ENCODE assay signal across 21 cellular contexts in the genomic region with DNA sequence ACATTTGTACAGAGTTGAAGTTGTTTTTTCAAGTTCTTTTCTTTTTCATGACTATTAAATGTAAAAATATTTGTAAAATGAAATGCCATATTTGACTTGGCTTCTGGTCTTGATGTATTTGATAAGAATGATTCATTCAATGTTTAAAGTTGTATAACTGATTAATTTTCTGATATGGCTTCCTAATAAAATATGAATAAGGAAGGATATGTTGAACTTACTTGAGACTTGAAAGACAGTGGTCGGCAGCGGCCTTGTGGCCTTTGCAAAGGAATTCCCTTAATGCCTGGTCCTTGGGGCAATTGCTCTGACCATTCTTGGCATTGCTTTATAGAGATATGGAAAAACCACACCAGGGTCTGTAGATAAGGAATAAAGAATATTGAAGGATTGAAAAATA.
"Had no signal": no experiment of that assay in that cellular context is flagged by ENCODE, and none has a peak within 500 bp of the region (broad histone marks: within the 10 kb centered on the region; RNA-seq: fewer than 3 reads in every experiment).

No MANE protein-coding gene starts in this region.

- DNase-seq: effector CD8-positive, alpha-beta T cell; gastrocnemius medialis; heart right ventricle; hypothalamus; islet precursor cell; mammary epithelial cell; naive thymus-derived CD4-positive, alpha-beta T cell; nephron progenitor cell; psoas muscle; retina; right lobe of liver; stimulated activated CD4-positive, alpha-beta T cell treated with anti-CD3 and anti-CD28 coated beads, Interleukin-4, amount 100 ng/mL, for 1 hour; stimulated activated CD8-positive, alpha-beta memory T cell treated with anti-CD3 and anti-CD28 coated beads, Interleukin-4, amount 100 ng/mL, for 48 hours; stimulated activated naive CD8-positive, alpha-beta T cell treated with anti-CD3 and anti-CD28 coated beads, Interleukin-15, Interleukin-2, amounts not matched to agents 100 U/mL and 50 U/mL, for 24 hours; tibial artery; upper lobe of right lung had no signal

- H3K36me3 ChIP-seq: gastrocnemius medialis had no signal

- H3K27ac Mint-ChIP-seq: naive thymus-derived CD4-positive, alpha-beta T cell; stimulated activated effector memory CD8-positive, alpha-beta T cell treated with anti-CD3 and anti-CD28 coated beads, Interleukin-12 subunit alpha, Interleukin-12 subunit beta, amount 100 ng/mL, for 72 hours had no signal

- H3K36me3 Mint-ChIP-seq: naive thymus-derived CD4-positive, alpha-beta T cell; stimulated activated effector memory CD8-positive, alpha-beta T cell treated with anti-CD3 and anti-CD28 coated beads, Interleukin-12 subunit alpha, Interleukin-12 subunit beta, amount 100 ng/mL, for 72 hours had no signal

- H3K9me3 Mint-ChIP-seq: naive thymus-derived CD4-positive, alpha-beta T cell; stimulated activated effector memory CD8-positive, alpha-beta T cell treated with anti-CD3 and anti-CD28 coated beads, Interleukin-12 subunit alpha, Interleukin-12 subunit beta, amount 100 ng/mL, for 72 hours had no signal

- H3K27ac ChIP-seq: coronary artery, gastrocnemius medialis, heart right ventricle, psoas muscle, right lobe of liver, suprapubic skin, tibial artery, upper lobe of right lung had no signal

- H3K4me3 ChIP-seq: coronary artery, gastrocnemius medialis, heart right ventricle, psoas muscle, right lobe of liver, suprapubic skin, tibial artery, upper lobe of right lung had no signal

- H3K27me3 ChIP-seq: gastrocnemius medialis, heart right ventricle, right lobe of liver, suprapubic skin, tibial artery, upper lobe of right lung had no signal

- H3K4me3 Mint-ChIP-seq: naive thymus-derived CD4-positive, alpha-beta T cell; nephron progenitor cell; stimulated activated effector memory CD8-positive, alpha-beta T cell treated with anti-CD3 and anti-CD28 coated beads, Interleukin-12 subunit alpha, Interleukin-12 subunit beta, amount 100 ng/mL, for 72 hours had no signal

- H3K4me1 ChIP-seq: right lobe of liver had no signal

- ATAC-seq: esophagus mucosa; gastrocnemius medialis; heart right ventricle; left lobe of liver; naive thymus-derived CD4-positive, alpha-beta T cell; psoas muscle; right lobe of liver; stimulated activated effector memory CD8-positive, alpha-beta T cell treated with anti-CD3 and anti-CD28 coated beads, Interleukin-12 subunit alpha, Interleukin-12 subunit beta, amount 100 ng/mL, for 72 hours; stimulated activated naive CD8-positive, alpha-beta T cell treated with anti-CD3 and anti-CD28 coated beads, Interleukin-15, Interleukin-2, amounts not matched to agents 100 U/mL and 50 U/mL, for 24 hours; upper lobe of right lung had no signal

- H3K9me3 ChIP-seq: gastrocnemius medialis, heart right ventricle, psoas muscle, right lobe of liver, suprapubic skin, tibial artery, upper lobe of right lung had no signal
